1 cellular context compared by ENCODE assay signal in genomic region chr3:10621749-10622148, GRCh38.
TF ChIP-seq lines count a peak whose summit lies in the region.

No MANE protein-coding gene starts in this region.

TF ChIP-seq in K562, 482 proteins besides CTCF, POLR2A, EP300 and RAD21 (continued from another document):
- TF ChIP-seq ZBTB40 (IDR thresholded peaks at IDR 0.05) (no peak), ZBTB40 (CRISPR knock-in tag; IDR thresholded peaks at IDR 0.05) (no peak), NFYB (IDR thresholded peaks at IDR 0.05; ENCODE audit: extremely low read depth, insufficient read length) (no peak)
